Comparison of ENCODE assay signal across 11 cellular contexts in the genomic region with DNA sequence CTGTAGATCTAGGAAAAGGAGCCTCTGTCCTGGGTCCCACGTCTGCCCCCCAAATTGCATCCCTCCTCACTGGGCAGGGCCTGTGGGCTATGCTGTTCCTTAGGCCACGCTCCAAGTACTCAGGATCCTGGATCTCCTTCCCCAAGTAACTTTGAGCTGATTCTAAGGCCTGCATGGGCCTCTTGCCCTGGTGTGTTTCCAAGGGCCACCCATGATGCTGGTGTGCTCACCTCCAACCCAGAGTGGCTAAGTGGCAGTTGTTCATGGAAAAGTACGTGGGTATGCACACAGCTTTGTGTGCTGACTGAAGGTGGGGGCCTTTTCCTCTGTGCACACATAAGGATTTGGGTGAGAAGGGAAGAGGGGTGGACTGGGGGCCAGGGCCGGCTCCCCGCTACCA.
"Had no signal": no experiment of that assay in that cellular context is flagged by ENCODE, and none has a peak within 500 bp of the region (broad histone marks: within the 10 kb centered on the region; RNA-seq: fewer than 3 reads in every experiment).

No MANE protein-coding gene starts in this region.

- H3K4me3 ChIP-seq: stomach, tibial nerve had no signal

- H3K4me2 ChIP-seq: SK-N-SH had no signal

- H3K36me3 ChIP-seq: WERI-Rb-1 had no signal

- H3K9ac ChIP-seq: SK-N-SH had no signal

- H3K27me3 ChIP-seq: stomach, tibial nerve had no signal

- H3K27ac ChIP-seq: WERI-Rb-1 had no signal

- H3K9me2 ChIP-seq: SK-N-SH had no signal

- DNase-seq: activated CD4-positive, alpha-beta T cell treated with anti-CD3 and anti-CD28 coated beads for 36 hours; activated naive CD4-positive, alpha-beta T cell; activated naive CD8-positive, alpha-beta T cell treated with anti-CD3 and anti-CD28 coated beads, Interleukin-2, amount 50 U/mL, for 24 hours; midbrain; naive thymus-derived CD4-positive, alpha-beta T cell; SK-N-SH; stimulated activated CD4-positive, alpha-beta T cell treated with anti-CD3 and anti-CD28 coated beads, Interleukin-15, amount 100 ng/mL, for 24 hours; stimulated activated CD4-positive, alpha-beta T cell treated with anti-CD3 and anti-CD28 coated beads, Interleukin-4, amount 100 ng/mL, for 24 hours; WERI-Rb-1 had no signal

- H3K9me3 ChIP-seq: SK-N-SH, stomach, tibial nerve had no signal

- ATAC-seq: activated CD4-positive, alpha-beta T cell treated with anti-CD3 and anti-CD28 coated beads for 36 hours; activated naive CD8-positive, alpha-beta T cell treated with anti-CD3 and anti-CD28 coated beads, Interleukin-2, amount 50 U/mL, for 24 hours; naive thymus-derived CD4-positive, alpha-beta T cell had no signal
